Comparison of ENCODE assay signal across 14 cellular contexts in genomic region chr1:237042467-237042891, GRCh38. TPM values are rescaled to one million over a fixed set of nuclear protein-coding genes. Genes with fewer than 3 reads are reported as not detected.
DNase-seq lines count a peak whose midpoint lies in the region; ATAC-seq, FAIRE-seq and TF ChIP-seq lines count a peak whose summit lies in the region.
"Had no signal": no experiment of that assay in that cellular context is flagged by ENCODE, and none has a peak within 500 bp of the region (broad histone marks: within the 10 kb centered on the region; RNA-seq: fewer than 3 reads in every experiment).

No MANE protein-coding gene starts in this region.

- H3K36me3 Mint-ChIP-seq in glutamatergic neuron (ENCODE audit: unreplicated experiment) = peaks cover 5% of the 10 kb centered on the region
- H3K36me3 Mint-ChIP-seq: IgD-negative memory B cell had no signal

- H3K9me3 ChIP-seq in pancreas = no peaks in the 10 kb centered on the region

- H3K27me3 ChIP-seq in pancreas = peaks cover 0 to 49% (median 16%) of the 10 kb centered on the region in 4 donors

- no peaks in the 10 kb centered on the region for H3K36me3 ChIP-seq in pancreas

- peak overlapping the region; percentile 6 to 47 (median 25) for H3K4me3 ChIP-seq in pancreas

- no peak for FAIRE-seq in pancreas (lab: Jason Lieb, UNC)
- FAIRE-seq: H54 had no signal

- ATAC-seq in stimulated activated naive CD8-positive, alpha-beta T cell treated with anti-CD3 and anti-CD28 coated beads, Interleukin-15, amount 100 ng/mL, for 72 hours = peak; percentile 53
- no peak for ATAC-seq in stimulated activated naive CD8-positive, alpha-beta T cell treated with anti-CD3 and anti-CD28 coated beads, Interleukin-15, Interleukin-2, amounts not matched to agents 100 U/mL and 50 U/mL, for 24 hours
- ATAC-seq in pancreas (peak in 2 of 4 donors; percentile 10 to 24), HG03460 (IDR thresholded peaks at IDR 0.05; ENCODE audit: unreplicated experiment) (no peak)
- ATAC-seq: naive thymus-derived CD4-positive, alpha-beta T cell had no signal

- no peak for DNase-seq in stimulated activated naive CD8-positive, alpha-beta T cell treated with anti-CD3 and anti-CD28 coated beads, Interleukin-15, amount 100 ng/mL, for 72 hours
- DNase-seq in stimulated activated naive CD8-positive, alpha-beta T cell treated with anti-CD3 and anti-CD28 coated beads, Interleukin-15, Interleukin-2, amounts not matched to agents 100 U/mL and 50 U/mL, for 24 hours = no peak
- DNase-seq in glutamatergic neuron = peak; percentile 57
- peak in 3 of 6 donors; percentile 23 to 68 (median 60) for DNase-seq in pancreas
- no peak for DNase-seq in GM10266 (ENCODE audit: extremely low spot score)
- no peak for DNase-seq in T-helper 1 cell
- no peak for DNase-seq in HUDEP-2 (lab: John Stamatoyannopoulos, UW; ENCODE audit: unreplicated experiment in 76 of 76)
- DNase-seq: naive thymus-derived CD4-positive, alpha-beta T cell; NCI-H446 had no signal

- H3K27me3 Mint-ChIP-seq in stimulated activated naive CD8-positive, alpha-beta T cell treated with anti-CD3 and anti-CD28 coated beads, Interleukin-15, amount 100 ng/mL, for 72 hours = peaks cover 18% of the 10 kb centered on the region
- peaks cover 13% of the 10 kb centered on the region for H3K27me3 Mint-ChIP-seq in glutamatergic neuron (ENCODE audit: unreplicated experiment)

- H3K4me3 Mint-ChIP-seq in stimulated activated naive CD8-positive, alpha-beta T cell treated with anti-CD3 and anti-CD28 coated beads, Interleukin-15, amount 100 ng/mL, for 72 hours = peak overlapping the region in 1 of 2 donors; percentile 45
- peak overlapping the region; percentile 91 for H3K4me3 Mint-ChIP-seq in glutamatergic neuron (ENCODE audit: unreplicated experiment)
- H3K4me3 Mint-ChIP-seq: T-helper 1 cell treated with Interleukin-12 subunit alpha and Interleukin-12 subunit beta and Interleukin-4 antibody, amounts not matched to agents 30 μg/mL and 1 μg/mL, for 36 hours had no signal

- H3K27ac ChIP-seq in pancreas = no peak overlapping the region
- H3K27ac ChIP-seq: C4-2B had no signal

- H3K4me1 ChIP-seq in pancreas = peaks cover 0 to 7% (median 5%) of the 10 kb centered on the region in 3 donors

- 1 to 2% methylated on average over 45 to 52 of the region's 52 CpGs for WGBS in pancreas, 2 donors

- no peaks in the 10 kb centered on the region for H3K9me3 Mint-ChIP-seq in stimulated activated naive CD8-positive, alpha-beta T cell treated with anti-CD3 and anti-CD28 coated beads, Interleukin-15, amount 100 ng/mL, for 72 hours
- H3K9me3 Mint-ChIP-seq in glutamatergic neuron (ENCODE audit: unreplicated experiment) = peaks cover 10% of the 10 kb centered on the region
- H3K9me3 Mint-ChIP-seq: T-helper 1 cell treated with Interleukin-12 subunit alpha and Interleukin-12 subunit beta and Interleukin-4 antibody, amounts not matched to agents 30 μg/mL and 1 μg/mL, for 36 hours had no signal

- intact Hi-C loops in pancreas (cut with DNase I) = no loop called here

- H3K27ac Mint-ChIP-seq in stimulated activated naive CD8-positive, alpha-beta T cell treated with anti-CD3 and anti-CD28 coated beads, Interleukin-15, amount 100 ng/mL, for 72 hours = no peak overlapping the region
- no peak overlapping the region for H3K27ac Mint-ChIP-seq in glutamatergic neuron (ENCODE audit: unreplicated experiment)
- H3K27ac Mint-ChIP-seq: IgD-negative memory B cell; naive thymus-derived CD4-positive, alpha-beta T cell; T-helper 1 cell treated with Interleukin-12 subunit alpha and Interleukin-12 subunit beta and Interleukin-4 antibody, amounts not matched to agents 30 μg/mL and 1 μg/mL, for 36 hours had no signal

- peaks cover 18% of the 10 kb centered on the region for H3K4me1 Mint-ChIP-seq in stimulated activated naive CD8-positive, alpha-beta T cell treated with anti-CD3 and anti-CD28 coated beads, Interleukin-15, amount 100 ng/mL, for 72 hours
- peaks cover 13% of the 10 kb centered on the region for H3K4me1 Mint-ChIP-seq in glutamatergic neuron (ENCODE audit: low read depth, unreplicated experiment)

- TF ChIP-seq CTCF in glutamatergic neuron (IDR thresholded peaks at IDR 0.05; ENCODE audit: partially characterized antibody, unreplicated experiment) (no peak), pancreas (IDR thresholded peaks at IDR 0.05) (no peak), GM10266 (IDR thresholded peaks at IDR 0.05; ENCODE audit: control insufficient read depth, insufficient read depth, low read depth, missing control alignments) (no peak)

RNA-seq across cellular contexts. Expression of gene RYR2, which starts 0.5 kb away (rescaled TPM):
- total RNA-seq in glutamatergic neuron (ENCODE audit: unreplicated experiment) (47.0 TPM), pancreas (1 to 10 TPM; 2.5 to 6.9 (median 4.8) TPM)
- 1 to 10 TPM; 1.6 to 1.7 TPM for polyA plus RNA-seq in pancreas
- polyA plus RNA-seq: IgD-negative memory B cell; naive thymus-derived CD4-positive, alpha-beta T cell had no signal

RNA-seq across cellular contexts. Expression of gene MT1HL1, which starts 38.2 kb away (rescaled TPM):
- total RNA-seq in glutamatergic neuron (ENCODE audit: unreplicated experiment) (not detected), pancreas (not detected)
- not detected for polyA plus RNA-seq in pancreas
- total RNA-seq: naive thymus-derived CD4-positive, alpha-beta T cell had no signal
- polyA plus RNA-seq: IgD-negative memory B cell; naive thymus-derived CD4-positive, alpha-beta T cell had no signal
